In genomic region chr15:74768771-74769342, GRCh38 we compare ENCODE assay signal across 8 cellular contexts. TPM values are rescaled to one million over a fixed set of nuclear protein-coding genes. Genes with fewer than 3 reads are reported as not detected.
DNase-seq lines count a peak whose midpoint lies in the region; ATAC-seq and TF ChIP-seq lines count a peak whose summit lies in the region.

No MANE protein-coding gene starts in this region.

- in situ Hi-C loops in brain microvascular endothelial cell (cut with HindIII; ENCODE audit: low pct_ligation_motif_present, low sequenced_read_pairs): loop anchor here (5.0 to 25.0 kb wide), 2 partner anchors 137 to 407 kb away; partner anchors contain the start of gene CYP11A1

- TF ChIP-seq CTCF in LNCaP clone FGC (IDR thresholded peaks at IDR 0.05; ENCODE audit: control insufficient read depth, extremely low read depth, insufficient read depth) (peak; percentile 82), brain microvascular endothelial cell (IDR thresholded peaks at IDR 0.05; ENCODE audit: low read depth, low read length, missing control alignments) (peak; percentile 85)

- H3K4me1 Mint-ChIP-seq in immature natural killer cell: peaks cover 6 to 10% of the 10 kb centered on the region in 2 donors

- no peaks in the 10 kb centered on the region for H3K9me3 Mint-ChIP-seq in immature natural killer cell

- H3K4me3 ChIP-seq in LNCaP clone FGC (ENCODE audit: low read depth, low read length) (no peak overlapping the region), brain microvascular endothelial cell (ENCODE audit: low read depth, low read length) (no peak overlapping the region)

- H3K36me3 Mint-ChIP-seq in immature natural killer cell: no peaks in the 10 kb centered on the region

- H3K27me3 Mint-ChIP-seq in immature natural killer cell (ENCODE audit: low read depth in 3 of 3): peaks cover 3 to 8% (median 6%) of the 10 kb centered on the region in 3 donors

- no peak overlapping the region for H3K27ac ChIP-seq in brain microvascular endothelial cell

- no peaks in the 10 kb centered on the region for H3K27me3 ChIP-seq in brain microvascular endothelial cell (replicated peaks)

- no peak for ATAC-seq in GM19035 (IDR thresholded peaks at IDR 0.05; ENCODE audit: unreplicated experiment)

- H3K36me3 ChIP-seq in brain microvascular endothelial cell (replicated peaks): no peaks in the 10 kb centered on the region

- H3K27ac Mint-ChIP-seq in immature natural killer cell: no peak overlapping the region

- peak overlapping the region in 1 of 5 donors; percentile 1 for H3K4me3 Mint-ChIP-seq in immature natural killer cell

- DNase-seq in NCI-H1436 (lab: John Stamatoyannopoulos, UW) (peak; percentile 72), NCI-H1436 treated with DMSO at 0.1 percent for 48 hours (lab: John Stamatoyannopoulos, UW) (no peak), LNCaP clone FGC (ENCODE audit: low read depth) (no peak), T-helper 1 cell (peak in 4 of 5 donors; percentile 47 to 61 (median 56)), brain microvascular endothelial cell (peak; percentile 40), immature natural killer cell (peak; percentile 51 to 63 (median 61))
- peak; percentile 46 for DNase-seq in stimulated activated CD4-positive, alpha-beta T cell treated with anti-CD3 and anti-CD28 coated beads, Interleukin-2, amount 100 ng/mL, for 4 hours (ENCODE audit: low read depth)

RNA-seq across cellular contexts. Expression of gene CSK, which starts 13.0 kb away (rescaled TPM):
- polyA plus RNA-seq in immature natural killer cell: 100 to 1,000 TPM in 1 of 3 donors, 10 to 100 TPM in 2; 94.0 to 180 (median 95.9) TPM

RNA-seq across cellular contexts. Expression of gene CYP1A2, which starts 20.2 kb away (rescaled TPM):
- polyA plus RNA-seq in immature natural killer cell: not detected

RNA-seq across cellular contexts. Expression of gene CYP1A1, which starts 43.5 kb away (rescaled TPM):
- not detected for polyA plus RNA-seq in immature natural killer cell

RNA-seq across cellular contexts. Expression of gene LMAN1L, which starts 43.8 kb away (rescaled TPM):
- not detected for polyA plus RNA-seq in immature natural killer cell

RNA-seq across cellular contexts. Expression of gene CPLX3, which starts 57.6 kb away (rescaled TPM):
- polyA plus RNA-seq in immature natural killer cell: not detected

Comparison
In these comparisons a context has a peak if more than half of its experiments do, and no peak if none do; other contexts are left out.
1. DNase-seq: peak in NCI-H1436 (single experiment), T-helper 1 cell (4 of 5), brain microvascular endothelial cell (single experiment), immature natural killer cell (3 of 3) and stimulated activated CD4-positive, alpha-beta T cell treated with anti-CD3 and anti-CD28 coated beads, Interleukin-2, amount 100 ng/mL, for 4 hours (single experiment); none in NCI-H1436 treated with DMSO at 0.1 percent for 48 hours (single experiment) and LNCaP clone FGC (single experiment).